In the genomic region with DNA sequence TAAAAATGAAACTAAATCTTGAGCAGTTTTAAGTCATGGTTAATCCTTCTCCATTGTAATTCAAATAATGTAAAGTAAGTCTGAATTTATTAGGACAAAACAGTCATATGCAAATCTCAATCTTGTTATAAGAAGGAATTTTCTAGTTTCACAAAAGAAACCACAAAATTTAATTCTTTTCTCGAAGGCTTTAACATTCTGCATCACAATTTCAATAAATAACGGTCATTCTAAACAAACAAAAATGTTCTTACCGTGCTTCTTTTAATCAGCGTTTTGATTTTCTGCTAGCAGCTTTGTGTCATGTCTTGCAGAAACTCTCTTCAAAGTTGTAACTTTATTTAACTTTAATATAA, we compare ENCODE assay signal across 1 cellular context.
TF ChIP-seq lines count a peak whose summit lies in the region.

No MANE protein-coding gene starts in this region.

TF ChIP-seq in endothelial cell of umbilical vein, 7 proteins besides CTCF, POLR2A, EP300 and RAD21:
- TF ChIP-seq MYC (IDR thresholded peaks at IDR 0.05; ENCODE audit: low read depth, low read length) = no peak
- TF ChIP-seq FOS (IDR thresholded peaks at IDR 0.05; ENCODE audit: borderline replicate concordance, insufficient read depth, low read length) = no peak
- TF ChIP-seq EZH2 (IDR thresholded peaks at IDR 0.05; ENCODE audit: borderline replicate concordance, low read depth, low read length, severe bottlenecking) = no peak
- TF ChIP-seq POLR2AphosphoS5 (IDR thresholded peaks at IDR 0.05; ENCODE audit: insufficient read depth, low read depth, low read length) = no peak
- TF ChIP-seq JUN (IDR thresholded peaks at IDR 0.05; ENCODE audit: borderline replicate concordance, insufficient read depth, insufficient read length, low read depth) = no peak
- TF ChIP-seq, protein P1, sequence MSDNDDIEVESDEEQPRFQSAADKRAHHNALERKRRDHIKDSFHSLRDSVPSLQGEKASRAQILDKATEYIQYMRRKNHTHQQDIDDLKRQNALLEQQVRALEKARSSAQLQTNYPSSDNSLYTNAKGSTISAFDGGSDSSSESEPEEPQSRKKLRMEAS (IDR thresholded peaks at IDR 0.05; ENCODE audit: insufficient read depth, insufficient read length) = no peak
- no peak for TF ChIP-seq GATA2 (IDR thresholded peaks at IDR 0.05; ENCODE audit: insufficient read depth, insufficient read length, low read depth, low read length)
